9 cellular contexts compared by ENCODE assay signal in genomic region chr1:46643368-46643775, GRCh38. TPM values are rescaled to one million over a fixed set of nuclear protein-coding genes. Genes with fewer than 3 reads are reported as not detected.
DNase-seq lines count a peak whose midpoint lies in the region; ATAC-seq and TF ChIP-seq lines count a peak whose summit lies in the region.
"Had no signal": no experiment of that assay in that cellular context is flagged by ENCODE, and none has a peak within 500 bp of the region (broad histone marks: within the 10 kb centered on the region; RNA-seq: fewer than 3 reads in every experiment).

No MANE protein-coding gene starts in this region.

- H3K27ac Mint-ChIP-seq in activated T-cell treated with anti-CD3 and anti-CD28 coated beads, Interleukin-2, amount 50 U/mL, for 24 hours, result no peak overlapping the region

- H3K36me3 Mint-ChIP-seq in activated T-cell treated with anti-CD3 and anti-CD28 coated beads, Interleukin-2, amount 50 U/mL, for 24 hours (ENCODE audit: low read depth), result peaks cover 59% of the 10 kb centered on the region

- intact Hi-C loops in Right ventricle myocardium superior (cut with DNase I), result no loop called here
- intact Hi-C loops in cardiac septum (cut with DNase I), result no loop called here
- intact Hi-C loops in heart left ventricle (cut with DNase I), result no loop called here
- intact Hi-C loops in stomach (cut with DNase I; ENCODE audit: low total_unique reads), result no loop called here

- H3K9me3 Mint-ChIP-seq in activated T-cell treated with anti-CD3 and anti-CD28 coated beads, Interleukin-2, amount 50 U/mL, for 24 hours, result no peaks in the 10 kb centered on the region

- H3K27me3 Mint-ChIP-seq in activated T-cell treated with anti-CD3 and anti-CD28 coated beads, Interleukin-2, amount 50 U/mL, for 24 hours, result no peaks in the 10 kb centered on the region

- H3K27me3 ChIP-seq in SJCRH30 (no peaks in the 10 kb centered on the region), heart left ventricle (no peaks in the 10 kb centered on the region), stomach (no peaks in the 10 kb centered on the region)

- H3K36me3 ChIP-seq in SJCRH30, result peaks cover 10% of the 10 kb centered on the region; the same call in 1 of the 2 replicates
- H3K36me3 ChIP-seq in heart left ventricle, result peaks cover 0 to 86% (median 47%) of the 10 kb centered on the region in 9 donors
- peaks cover 0 to 47% (median 41%) of the 10 kb centered on the region in 4 donors for H3K36me3 ChIP-seq in stomach

- no peak for TF ChIP-seq POLR2A in heart left ventricle (IDR thresholded peaks at IDR 0.05)
- TF ChIP-seq POLR2A in stomach (IDR thresholded peaks at IDR 0.05), result no peak

- no peak for TF ChIP-seq EP300 in stomach (IDR thresholded peaks at IDR 0.05)

- ATAC-seq in Right ventricle myocardium superior (ENCODE audit: poor library complexity), result peak; percentile 68
- ATAC-seq in heart left ventricle, result peak; percentile 47 to 81 (median 70)
- ATAC-seq in activated CD4-positive, CD25-positive, alpha-beta regulatory T cell treated with anti-CD3 and anti-CD28 coated beads, Interleukin-2, amount 50 U/mL, for 24 hours, result no peak
- no peak for ATAC-seq in stimulated activated naive CD8-positive, alpha-beta T cell treated with anti-CD3 and anti-CD28 coated beads, Interleukin-15, Interleukin-2, amounts not matched to agents 100 U/mL and 50 U/mL, for 24 hours

- H3K4me1 Mint-ChIP-seq in activated T-cell treated with anti-CD3 and anti-CD28 coated beads, Interleukin-2, amount 50 U/mL, for 24 hours (ENCODE audit: low read depth), result peaks cover 11% of the 10 kb centered on the region
- H3K4me1 Mint-ChIP-seq: neural crest cell had no signal

- H3K9me3 ChIP-seq in SJCRH30 (replicated peaks) (no peaks in the 10 kb centered on the region), heart left ventricle (peaks cover 0 to 7% (median 0%) of the 10 kb centered on the region in 12 donors), stomach (no peaks in the 10 kb centered on the region)

- no peak for TF ChIP-seq CTCF in heart left ventricle (IDR thresholded peaks at IDR 0.05)
- TF ChIP-seq CTCF in stomach (IDR thresholded peaks at IDR 0.05), result no peak

- DNase-seq in Right ventricle myocardium superior (no peak), cardiac septum (ENCODE audit: low spot score) (no peak), SJCRH30 (peak; percentile 38 to 59), heart left ventricle (no peak), stomach (no peak)
- no peak for DNase-seq in stimulated activated naive CD8-positive, alpha-beta T cell treated with anti-CD3 and anti-CD28 coated beads, Interleukin-15, Interleukin-2, amounts not matched to agents 100 U/mL and 50 U/mL, for 24 hours
- DNase-seq in activated T-cell treated with anti-CD3 and anti-CD28 coated beads, Interleukin-2, amount 50 U/mL, for 24 hours, result no peak

- H3K4me3 Mint-ChIP-seq in activated T-cell treated with anti-CD3 and anti-CD28 coated beads, Interleukin-2, amount 50 U/mL, for 24 hours, result no peak overlapping the region
- H3K4me3 Mint-ChIP-seq: neural crest cell had no signal

- peaks cover 8% of the 10 kb centered on the region; the same call in 1 of the 2 replicates for H3K4me1 ChIP-seq in SJCRH30
- H3K4me1 ChIP-seq in heart left ventricle, result peaks cover 0 to 16% (median 10%) of the 10 kb centered on the region in 12 donors
- peaks cover 4 to 49% (median 30%) of the 10 kb centered on the region in 4 donors for H3K4me1 ChIP-seq in stomach

- H3K4me3 ChIP-seq in SJCRH30, result no peak overlapping the region
- H3K4me3 ChIP-seq in heart left ventricle, result no peak overlapping the region
- no peak overlapping the region for H3K4me3 ChIP-seq in stomach

- H3K27ac ChIP-seq in SJCRH30 (no peak overlapping the region), heart left ventricle (peak overlapping the region in 8 of 12 donors; percentile 5 to 63 (median 40)), stomach (peak overlapping the region in 1 of 5 donors; percentile 15)

RNA-seq across cellular contexts. Expression of gene ATPAF1, which starts 24.8 kb away (rescaled TPM):
- total RNA-seq in Right ventricle myocardium superior, result 198 TPM
- 190 TPM for total RNA-seq in cardiac septum
- 54.3 and 58.9 TPM in 2 replicates for total RNA-seq in SJCRH30 (2014; rRNA removed; shearing (Covaris generic))
- total RNA-seq in heart left ventricle, result 100 to 1,000 TPM; 147 to 237 (median 179) TPM
- 100 to 1,000 TPM in 1 of 2 donors, 10 to 100 TPM in 1; 96.8 to 263 TPM for polyA plus RNA-seq in heart left ventricle
- total RNA-seq in stomach, result 10 to 100 TPM; 32.6 to 88.8 (median 49.0) TPM
- 10 to 100 TPM; 36.5 to 39.6 (median 39.0) TPM for polyA plus RNA-seq in stomach

RNA-seq across cellular contexts. Expression of gene MOB3C, which starts 26.8 kb away (rescaled TPM):
- total RNA-seq in Right ventricle myocardium superior, result 14.0 TPM
- 14.9 TPM for total RNA-seq in cardiac septum
- 3.5 and 4.3 TPM in 2 replicates for total RNA-seq in SJCRH30 (2014; rRNA removed; shearing (Covaris generic))
- 10 to 100 TPM in 6 of 9 donors, 1 to 10 TPM in 3; 6.9 to 24.0 (median 11.2) TPM for total RNA-seq in heart left ventricle
- 1 to 10 TPM; 6.0 to 9.7 TPM for polyA plus RNA-seq in heart left ventricle
- 10 to 100 TPM in 4 of 5 donors, 1 to 10 TPM in 1; 8.4 to 27.2 (median 15.2) TPM for total RNA-seq in stomach
- 10 to 100 TPM; 10.2 to 12.0 (median 10.4) TPM for polyA plus RNA-seq in stomach

RNA-seq across cellular contexts. Expression of gene TEX38, which starts 28.3 kb away (rescaled TPM):
- total RNA-seq in Right ventricle myocardium superior, result not detected
- total RNA-seq in cardiac septum, result 0.24 TPM
- not detected in 2 replicates for total RNA-seq in SJCRH30 (2014; rRNA removed; shearing (Covaris generic))
- under 1 TPM in 1 of 9 donors, not detected in 8; 0.81 TPM for total RNA-seq in heart left ventricle
- not detected for polyA plus RNA-seq in heart left ventricle
- not detected for total RNA-seq in stomach
- polyA plus RNA-seq in stomach, result not detected

RNA-seq across cellular contexts. Expression of gene MKNK1, which starts 39.3 kb away (rescaled TPM):
- total RNA-seq in Right ventricle myocardium superior, result 37.7 TPM
- total RNA-seq in cardiac septum, result 38.2 TPM
- 25.1 and 26.7 TPM in 2 replicates for total RNA-seq in SJCRH30 (2014; rRNA removed; shearing (Covaris generic))
- 10 to 100 TPM; 23.1 to 77.6 (median 37.8) TPM for total RNA-seq in heart left ventricle
- polyA plus RNA-seq in heart left ventricle, result 10 to 100 TPM; 23.5 to 35.3 TPM
- total RNA-seq in stomach, result 100 to 1,000 TPM in 1 of 5 donors, 10 to 100 TPM in 4; 35.0 to 182 (median 43.7) TPM
- polyA plus RNA-seq in stomach, result 10 to 100 TPM; 21.2 to 32.4 (median 29.1) TPM

Comparison
In these comparisons a context has a peak if more than half of its experiments do, and no peak if none do; other contexts are left out.
1. ATAC-seq: peak in Right ventricle myocardium superior (single experiment) and heart left ventricle (4 of 4); none in activated CD4-positive, CD25-positive, alpha-beta regulatory T cell treated with anti-CD3 and anti-CD28 coated beads, Interleukin-2, amount 50 U/mL, for 24 hours (0 of 2) and stimulated activated naive CD8-positive, alpha-beta T cell treated with anti-CD3 and anti-CD28 coated beads, Interleukin-15, Interleukin-2, amounts not matched to agents 100 U/mL and 50 U/mL, for 24 hours (single experiment).
2. DNase-seq: peak in SJCRH30 (2 of 2); none in Right ventricle myocardium superior (single experiment), cardiac septum (single experiment), heart left ventricle (0 of 5), stimulated activated naive CD8-positive, alpha-beta T cell treated with anti-CD3 and anti-CD28 coated beads, Interleukin-15, Interleukin-2, amounts not matched to agents 100 U/mL and 50 U/mL, for 24 hours (single experiment), stomach (single experiment) and activated T-cell treated with anti-CD3 and anti-CD28 coated beads, Interleukin-2, amount 50 U/mL, for 24 hours (single experiment).